ENCODE assay signal across 9 cellular contexts in genomic region chr1:245822997-245823396, GRCh38.
A peak's percentile ranks its signal among the peaks of the same experiment; 100 is the strongest.
DNase-seq lines count a peak whose midpoint lies in the region; ATAC-seq, FAIRE-seq and TF ChIP-seq lines count a peak whose summit lies in the region.
"Had no signal": no experiment of that assay in that cellular context is flagged by ENCODE, and none has a peak within 500 bp of the region (broad histone marks: within the 10 kb centered on the region; RNA-seq: fewer than 3 reads in every experiment).

No MANE protein-coding gene starts in this region.

- H3K36me3 ChIP-seq in stomach: no peaks in the 10 kb centered on the region

- TF ChIP-seq POLR2A in stomach (IDR thresholded peaks at IDR 0.05): no peak

- H3K4me3 ChIP-seq in epithelial cell of esophagus (ENCODE audit: low read length) (no peak overlapping the region), stomach (no peak overlapping the region)

- H3K27me3 ChIP-seq in stomach: no peaks in the 10 kb centered on the region

- H3K9me3 ChIP-seq in stomach: no peaks in the 10 kb centered on the region

- intact Hi-C loops in Right ventricle myocardium superior (cut with DNase I) (no loop called here), stomach (cut with DNase I; ENCODE audit: low total_unique reads) (no loop called here)

- no peak overlapping the region for H3K27ac ChIP-seq in stomach

- WGBS in stomach, 5 donors: 87 to 93% (median 89%) methylated on average over 11 of the region's 11 CpGs

- peak; percentile 95 for DNase-seq in EL
- peak; percentile 96 for DNase-seq in RCC 7860 (ENCODE audit: low spot score)
- DNase-seq in epithelial cell of esophagus (ENCODE audit: low read depth): peak; percentile 88
- DNase-seq in non-pigmented ciliary epithelial cell (ENCODE audit: low read depth): peak; percentile 87
- no peak for DNase-seq in Right ventricle myocardium superior
- no peak for DNase-seq in NCI-H774 (lab: John Stamatoyannopoulos, UW)
- no peak for DNase-seq in stomach
- no peak for DNase-seq in stimulated activated CD4-positive, alpha-beta T cell treated with anti-CD3 and anti-CD28 coated beads, Interleukin-4, amount 100 ng/mL, for 24 hours
- DNase-seq: activated CD8-positive, alpha-beta memory T cell treated with anti-CD3 and anti-CD28 coated beads, Interleukin-2, amount 50 U/mL, for 4 hours had no signal

- TF ChIP-seq CTCF in epithelial cell of esophagus (IDR thresholded peaks at IDR 0.05; ENCODE audit: insufficient read depth, low read depth, low read length, missing control alignments): no peak
- TF ChIP-seq CTCF in stomach (IDR thresholded peaks at IDR 0.05): no peak

- H3K4me1 ChIP-seq in stomach: no peaks in the 10 kb centered on the region

- FAIRE-seq in RCC 7860 (lab: Jason Lieb, UNC): peak; percentile 84

- ATAC-seq in Right ventricle myocardium superior (ENCODE audit: poor library complexity): no peak

- TF ChIP-seq EP300 in stomach (IDR thresholded peaks at IDR 0.05): no peak

Comparison
In these comparisons a context has a peak if more than half of its experiments do, and no peak if none do; other contexts are left out.
1. DNase-seq: peak in EL (single experiment), RCC 7860 (single experiment), epithelial cell of esophagus (single experiment) and non-pigmented ciliary epithelial cell (single experiment); none in Right ventricle myocardium superior (single experiment), NCI-H774 (single experiment), stomach (single experiment) and stimulated activated CD4-positive, alpha-beta T cell treated with anti-CD3 and anti-CD28 coated beads, Interleukin-4, amount 100 ng/mL, for 24 hours (single experiment).